25 cellular contexts compared by ENCODE assay signal in genomic region chr4:62429297-62429696, GRCh38.
"Had no signal": no experiment of that assay in that cellular context is flagged by ENCODE, and none has a peak within 500 bp of the region (broad histone marks: within the 10 kb centered on the region; RNA-seq: fewer than 3 reads in every experiment).

No MANE protein-coding gene starts in this region.

- ATAC-seq: effector memory CD8-positive, alpha-beta T cell; esophagus mucosa; gastrocnemius medialis; heart right ventricle; left cardiac atrium; left lung; left ventricle myocardium superior; lower lobe of right lung; mucosa of descending colon had no signal

- DNase-seq: effector CD8-positive, alpha-beta T cell; effector memory CD8-positive, alpha-beta T cell; endodermal cell; erythroblast; esophagus squamous epithelium; foreskin fibroblast; foreskin melanocyte; gastrocnemius medialis; glutamatergic neuron; head of caudate nucleus; heart right ventricle; hippocampal formation; left cardiac atrium; left lung; left ventricle myocardium superior; lower lobe of right lung; mesenchymal stem cell; mucosa of descending colon had no signal

- H3K36me3 ChIP-seq: esophagus squamous epithelium, gastrocnemius medialis, heart right ventricle, left lung, lower lobe of right lung had no signal

- H3K27ac ChIP-seq: coronary artery, epithelial cell of prostate, esophagus squamous epithelium, gastrocnemius medialis, heart right ventricle, left lung, lower lobe of right lung had no signal

- H3K4me1 ChIP-seq: esophagus squamous epithelium, gastrocnemius medialis, heart right ventricle, left lung, lower lobe of right lung had no signal

- H3K27me3 ChIP-seq: esophagus squamous epithelium, gastrocnemius medialis, heart right ventricle, left lung had no signal

- H3K4me3 ChIP-seq: coronary artery, esophagus squamous epithelium, gastrocnemius medialis, heart right ventricle, left lung, lower lobe of right lung, mucosa of descending colon had no signal

- H3K9me3 ChIP-seq: esophagus squamous epithelium, gastrocnemius medialis, mucosa of descending colon had no signal

- FAIRE-seq: colon, endometrium, islet of Langerhans, keratinocyte had no signal
